Comparison of ENCODE assay signal across 1 cellular context in genomic region chr16:86384980-86385379, GRCh38.
TF ChIP-seq lines count a peak whose summit lies in the region.

No MANE protein-coding gene starts in this region.

TF ChIP-seq in H1, 55 proteins besides CTCF, POLR2A, EP300 and RAD21:
- TF ChIP-seq BCL11A (IDR thresholded peaks at IDR 0.05; ENCODE audit: low read depth in 2 of 2, low read length in 2 of 2) (no peak), ATF2 (IDR thresholded peaks at IDR 0.05; ENCODE audit: low read length) (no peak), TAF1 (IDR thresholded peaks at IDR 0.05; ENCODE audit: low read depth, low read length) (no peak), RBBP5 (IDR thresholded peaks at IDR 0.05; ENCODE audit: borderline replicate concordance, low read depth, low read length) (no peak), HDAC2 (IDR thresholded peaks at IDR 0.05; ENCODE audit: borderline replicate concordance in 1 of 2, low read depth in 2 of 2, low read length in 2 of 2) (no peak), ASH2L (IDR thresholded peaks at IDR 0.05; ENCODE audit: low read length) (no peak), RNF2 (IDR thresholded peaks at IDR 0.05; ENCODE audit: borderline replicate concordance, low read depth, low read length, missing control alignments, poor library complexity, severe bottlenecking) (no peak), MAX (IDR thresholded peaks at IDR 0.05) (no peak), CREB1 (IDR thresholded peaks at IDR 0.05) (no peak), KDM1A (IDR thresholded peaks at IDR 0.05; ENCODE audit: borderline replicate concordance, low read length) (no peak)
